ENCODE assay signal across 22 cellular contexts in genomic region chr17:65529761-65530157, GRCh38. TPM values are rescaled to one million over a fixed set of nuclear protein-coding genes. Genes with fewer than 3 reads are reported as not detected.
DNase-seq lines count a peak whose midpoint lies in the region; ATAC-seq and TF ChIP-seq lines count a peak whose summit lies in the region.
"Had no signal": no experiment of that assay in that cellular context is flagged by ENCODE, and none has a peak within 500 bp of the region (broad histone marks: within the 10 kb centered on the region; RNA-seq: fewer than 3 reads in every experiment).

No MANE protein-coding gene starts in this region.

- peaks cover 29% of the 10 kb centered on the region for H3K4me1 Mint-ChIP-seq in CD4-positive, alpha-beta T cell (ENCODE audit: low read depth)
- H3K4me1 Mint-ChIP-seq in GM23338 (peaks cover 31% of the 10 kb centered on the region), endothelial cell (ENCODE audit: unreplicated experiment) (peaks cover 21% of the 10 kb centered on the region), osteocyte (ENCODE audit: unreplicated experiment) (peaks cover 19% of the 10 kb centered on the region)
- H3K4me1 Mint-ChIP-seq: activated CD4-positive, alpha-beta memory T cell treated with anti-CD3 and anti-CD28 coated beads, Interleukin-2, amount 10 ng/mL, durations not matched to agents 7 days and 5 days; CD4-positive, CD25-positive, alpha-beta regulatory T cell; stimulated activated memory B cell treated with anti-CD40 and anti-IgM and Interleukin-4, amounts not matched to agents 10 μg/mL and 1 μg/mL and 100 μg/mL, for 72 hours had no signal

- CTCF ChIA-PET in CD4-positive, alpha-beta T cell (lab: Charles Lee) = no interaction called here

- no peak for DNase-seq in CD4-positive, alpha-beta T cell
- DNase-seq in GM23338 (ENCODE audit: low spot score) (peak; percentile 41), endothelial cell (ENCODE audit: low spot score) (no peak), osteocyte (ENCODE audit: extremely low spot score, unreplicated experiment) (no peak), NOMO-1 (lab: John Stamatoyannopoulos, UW; ENCODE audit: unreplicated experiment in 2 of 2) (no peak), T-helper 9 cell (no peak), mesenteric fat pad (ENCODE audit: low spot score) (no peak)
- DNase-seq: activated CD4-positive, alpha-beta memory T cell treated with anti-CD3 and anti-CD28 coated beads, Interleukin-2, amount 10 ng/mL, durations not matched to agents 7 days and 5 days; activated CD4-positive, CD25-positive, alpha-beta regulatory T cell treated with anti-CD3 and anti-CD28 coated beads, Interleukin-2, amount 50 U/mL, for 72 hours; activated naive CD4-positive, alpha-beta T cell; CD4-positive, CD25-positive, alpha-beta regulatory T cell; DMS153; NCI-H1105 treated with DMSO at 0.1 percent for 48 hours; NCI-H2029 treated with DMSO at 0.1 percent for 48 hours; NCI-H345; NCI-H748 treated with DMSO at 0.1 percent for 48 hours; occipital lobe; RPMI8226; stimulated activated CD4-positive, alpha-beta T cell treated with anti-CD3 and anti-CD28 coated beads, Interleukin-2, amount 100 ng/mL, for 48 hours had no signal

- H3K27me3 ChIP-seq in CD4-positive, alpha-beta T cell (ENCODE audit: control insufficient read depth, insufficient read depth, low read length) = no peaks in the 10 kb centered on the region
- no peaks in the 10 kb centered on the region for H3K27me3 ChIP-seq in GM23338 (ENCODE audit: insufficient read depth)
- H3K27me3 ChIP-seq: suprapubic skin had no signal

- H3K9me3 Mint-ChIP-seq in CD4-positive, alpha-beta T cell = no peaks in the 10 kb centered on the region
- H3K9me3 Mint-ChIP-seq in GM23338 (no peaks in the 10 kb centered on the region), endothelial cell (ENCODE audit: unreplicated experiment) (no peaks in the 10 kb centered on the region), osteocyte (ENCODE audit: unreplicated experiment) (no peaks in the 10 kb centered on the region)
- H3K9me3 Mint-ChIP-seq: activated CD4-positive, alpha-beta memory T cell treated with anti-CD3 and anti-CD28 coated beads, Interleukin-2, amount 10 ng/mL, durations not matched to agents 7 days and 5 days; CD4-positive, CD25-positive, alpha-beta regulatory T cell; dendritic cell treated with granulocyte-macrophage colony-stimulating factor and Interleukin-4, amounts not matched to agents 40 ng/mL and 50 ng/mL, for 4 days; stimulated activated memory B cell treated with anti-CD40 and anti-IgM and Interleukin-4, amounts not matched to agents 10 μg/mL and 1 μg/mL and 100 μg/mL, for 72 hours had no signal

- POLR2A ChIA-PET in CD4-positive, alpha-beta T cell (lab: Charles Lee) = no interaction called here

- H3K36me3 Mint-ChIP-seq in CD4-positive, alpha-beta T cell (ENCODE audit: low read depth) = peaks cover 68% of the 10 kb centered on the region
- H3K36me3 Mint-ChIP-seq in GM23338 (ENCODE audit: low read depth) (peaks cover 70% of the 10 kb centered on the region), endothelial cell (ENCODE audit: low read depth, unreplicated experiment) (peaks cover 32% of the 10 kb centered on the region), osteocyte (ENCODE audit: unreplicated experiment) (peaks cover 22% of the 10 kb centered on the region)
- H3K36me3 Mint-ChIP-seq: stimulated activated memory B cell treated with anti-CD40 and anti-IgM and Interleukin-4, amounts not matched to agents 10 μg/mL and 1 μg/mL and 100 μg/mL, for 72 hours had no signal

- H3K27ac ChIP-seq in CD4-positive, alpha-beta T cell (ENCODE audit: low read depth, low read length) = no peak overlapping the region
- peak overlapping the region; percentile 84; the same call in 1 of the 2 replicates for H3K27ac ChIP-seq in GM23338 (ENCODE audit: low read depth)
- H3K27ac ChIP-seq: suprapubic skin had no signal

- intact Hi-C loops in CD4-positive, alpha-beta T cell (cut with DNase I, micrococcal nuclease) = no loop called here

- no peak for TF ChIP-seq CTCF in CD4-positive, alpha-beta T cell (IDR thresholded peaks at IDR 0.05)
- TF ChIP-seq CTCF in GM23338 (conservative IDR thresholded peaks at IDR 0.05; ENCODE audit: low read depth in 2 of 2) (no peak), endothelial cell (IDR thresholded peaks at IDR 0.05; ENCODE audit: unreplicated experiment) (no peak), osteocyte (IDR thresholded peaks at IDR 0.05) (no peak)

- H3K9me2 ChIP-seq in GM23338 (ENCODE audit: insufficient read depth) = no peaks in the 10 kb centered on the region

- H3K4me1 ChIP-seq in GM23338 (ENCODE audit: insufficient read depth) = peaks cover 21% of the 10 kb centered on the region

- H3K36me3 ChIP-seq in GM23338 (ENCODE audit: insufficient read depth) = peaks cover 22% of the 10 kb centered on the region

- no peaks in the 10 kb centered on the region; the same call in 1 of the 2 replicates for H3K79me2 ChIP-seq in GM23338 (replicated peaks; ENCODE audit: insufficient read depth)

- no peak overlapping the region for H3K4me3 ChIP-seq in GM23338
- H3K4me3 ChIP-seq: suprapubic skin had no signal

- no peak overlapping the region for H2AFZ ChIP-seq in GM23338

- no peak overlapping the region for H3K4me2 ChIP-seq in GM23338

- 0 out of 2 replicates have a peak, but pooled peaks cover 5% of the 10 kb centered on the region for H4K20me1 ChIP-seq in GM23338 (replicated peaks; ENCODE audit: insufficient read depth)

- no peak for ATAC-seq in CD4-positive, alpha-beta T cell (ENCODE audit: poor library complexity)
- no peak for ATAC-seq in GM23338
- ATAC-seq: stimulated activated memory B cell treated with anti-CD40 and anti-IgM and Interleukin-4, amounts not matched to agents 10 μg/mL and 1 μg/mL and 100 μg/mL, for 72 hours had no signal

- H3K27me3 Mint-ChIP-seq in CD4-positive, alpha-beta T cell = no peaks in the 10 kb centered on the region
- peaks cover 19% of the 10 kb centered on the region for H3K27me3 Mint-ChIP-seq in GM23338 (ENCODE audit: insufficient read depth, low read depth, poor library complexity)
- peaks cover 7% of the 10 kb centered on the region for H3K27me3 Mint-ChIP-seq in endothelial cell (ENCODE audit: unreplicated experiment)
- no peaks in the 10 kb centered on the region for H3K27me3 Mint-ChIP-seq in osteocyte (ENCODE audit: unreplicated experiment)
- H3K27me3 Mint-ChIP-seq: CD4-positive, CD25-positive, alpha-beta regulatory T cell; dendritic cell treated with granulocyte-macrophage colony-stimulating factor and Interleukin-4, amounts not matched to agents 40 ng/mL and 50 ng/mL, for 4 days; stimulated activated memory B cell treated with anti-CD40 and anti-IgM and Interleukin-4, amounts not matched to agents 10 μg/mL and 1 μg/mL and 100 μg/mL, for 72 hours had no signal

- H3K9me3 ChIP-seq in CD4-positive, alpha-beta T cell (ENCODE audit: control insufficient read depth, low read length) = no peaks in the 10 kb centered on the region
- H3K9me3 ChIP-seq: suprapubic skin had no signal

- no peak overlapping the region for H3K4me3 Mint-ChIP-seq in CD4-positive, alpha-beta T cell
- no peak overlapping the region for H3K4me3 Mint-ChIP-seq in GM23338
- H3K4me3 Mint-ChIP-seq in endothelial cell (ENCODE audit: unreplicated experiment) = no peak overlapping the region
- no peak overlapping the region for H3K4me3 Mint-ChIP-seq in osteocyte (ENCODE audit: unreplicated experiment)
- H3K4me3 Mint-ChIP-seq: activated CD4-positive, alpha-beta memory T cell treated with anti-CD3 and anti-CD28 coated beads, Interleukin-2, amount 10 ng/mL, durations not matched to agents 7 days and 5 days; CD4-positive, CD25-positive, alpha-beta regulatory T cell; dendritic cell treated with granulocyte-macrophage colony-stimulating factor and Interleukin-4, amounts not matched to agents 40 ng/mL and 50 ng/mL, for 4 days; stimulated activated memory B cell treated with anti-CD40 and anti-IgM and Interleukin-4, amounts not matched to agents 10 μg/mL and 1 μg/mL and 100 μg/mL, for 72 hours had no signal

- no peaks in the 10 kb centered on the region for H3F3A ChIP-seq in GM23338 (replicated peaks; ENCODE audit: low read depth)

- peak overlapping the region; percentile 71 for H3K27ac Mint-ChIP-seq in CD4-positive, alpha-beta T cell
- H3K27ac Mint-ChIP-seq in GM23338 (no peak overlapping the region; the same call in 1 of the 2 replicates), endothelial cell (ENCODE audit: unreplicated experiment) (peak overlapping the region; percentile 8), osteocyte (ENCODE audit: unreplicated experiment) (peak overlapping the region; percentile 28)
- H3K27ac Mint-ChIP-seq: activated CD4-positive, alpha-beta memory T cell treated with anti-CD3 and anti-CD28 coated beads, Interleukin-2, amount 10 ng/mL, durations not matched to agents 7 days and 5 days; dendritic cell treated with granulocyte-macrophage colony-stimulating factor and Interleukin-4, amounts not matched to agents 40 ng/mL and 50 ng/mL, for 4 days; stimulated activated memory B cell treated with anti-CD40 and anti-IgM and Interleukin-4, amounts not matched to agents 10 μg/mL and 1 μg/mL and 100 μg/mL, for 72 hours had no signal

TF ChIP-seq in GM23338, 12 proteins besides CTCF, POLR2A, EP300 and RAD21 (continues in another document):
- TF ChIP-seq EZH2 (IDR thresholded peaks at IDR 0.05; ENCODE audit: low read depth, unreplicated experiment) = no peak
- no peak for TF ChIP-seq ZNF114 (CRISPR knock-in tag; IDR thresholded peaks at IDR 0.05)
- no peak for TF ChIP-seq JUNB (IDR thresholded peaks at IDR 0.05; ENCODE audit: unreplicated experiment)
- no peak for TF ChIP-seq EZH2phosphoT487 (IDR thresholded peaks at IDR 0.05; ENCODE audit: unreplicated experiment)

RNA-seq across cellular contexts. Expression of gene AXIN2, which starts 31.7 kb away (rescaled TPM):
- 10 to 100 TPM; 47.9 to 49.8 TPM for total RNA-seq in CD4-positive, alpha-beta T cell
- total RNA-seq in GM23338 (2014; rRNA removed; shearing (Covaris generic)) = 28.2 and 32.7 TPM in 2 replicates
- 8.0 and 9.4 TPM in 2 replicates for polyA plus RNA-seq in GM23338 (2016; fragmentation: Nextera tagmentation; extraction: Ambion mirVana)
- total RNA-seq in endothelial cell (ENCODE audit: unreplicated experiment) (44.8 TPM), osteocyte (16.6 and 17.0 TPM in 2 replicates), mesenteric fat pad (26.9 TPM)
